ENCODE assay signal across 31 cellular contexts in the genomic region with DNA sequence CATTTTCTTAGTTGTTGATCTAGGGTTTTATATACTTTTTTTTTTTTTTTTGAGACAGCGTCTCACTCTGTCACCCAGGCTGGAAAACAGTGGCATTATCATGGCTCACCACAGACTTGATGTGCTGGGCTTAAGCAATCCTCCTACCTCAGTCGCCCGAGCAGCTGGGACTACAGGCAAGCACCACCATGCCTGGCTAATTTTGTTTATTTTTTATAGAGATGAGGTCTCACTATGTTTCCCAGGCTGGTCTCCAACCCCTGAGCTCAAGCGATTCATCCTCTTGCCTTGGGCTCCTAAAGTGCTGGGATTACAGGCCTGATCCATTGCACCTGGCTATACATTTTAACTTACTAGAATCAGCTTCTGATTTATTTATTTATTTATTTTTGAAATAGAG.
"Had no signal": no experiment of that assay in that cellular context is flagged by ENCODE, and none has a peak within 500 bp of the region (broad histone marks: within the 10 kb centered on the region; RNA-seq: fewer than 3 reads in every experiment).

No MANE protein-coding gene starts in this region.

- H3K27me3 ChIP-seq: body of pancreas, heart left ventricle had no signal

- H3K4me1 Mint-ChIP-seq: activated CD8-positive, alpha-beta memory T cell treated with anti-CD3 and anti-CD28 coated beads, Interleukin-2, amount 10 ng/mL, durations not matched to agents 7 days and 5 days; activated naive CD4-positive, alpha-beta T cell treated with anti-CD3 and anti-CD28 coated beads, Interleukin-2, amount 50 U/mL, for 24 hours had no signal

- H3K27ac Mint-ChIP-seq: activated CD8-positive, alpha-beta memory T cell treated with anti-CD3 and anti-CD28 coated beads, Interleukin-2, amount 10 ng/mL, durations not matched to agents 7 days and 5 days; activated CD8-positive, alpha-beta T cell treated with anti-CD3 and anti-CD28 coated beads for 36 hours; activated naive CD4-positive, alpha-beta T cell treated with anti-CD3 and anti-CD28 coated beads for 36 hours; activated naive CD4-positive, alpha-beta T cell treated with anti-CD3 and anti-CD28 coated beads, Interleukin-2, amount 50 U/mL, for 24 hours; activated naive CD8-positive, alpha-beta T cell treated with anti-CD3 and anti-CD28 coated beads for 36 hours; activated naive CD8-positive, alpha-beta T cell treated with anti-CD3 and anti-CD28 coated beads, Interleukin-2, amount 50 U/mL, for 24 hours; activated T-helper 1 cell treated with anti-CD3 and anti-CD28 coated beads, Interleukin-12 subunit alpha, Interleukin-12 subunit beta, Interleukin-2, Interleukin-4 antibody, amounts not matched to agents 30 ng/mL and 10 ng/mL and 1 ng/mL, durations not matched to agents 14 hours and 24 hours and 36 hours; activated T-helper 2 cell treated with anti-CD3 and anti-CD28 coated beads, Interferon-gamma antibody, Interleukin-2, Interleukin-4, amounts not matched to agents 10 μg/mL and 5 μg/mL and 100 μg/mL, durations not matched to agents 14 hours and 24 hours and 36 hours; dendritic cell treated with granulocyte-macrophage colony-stimulating factor and Interleukin-4, amounts not matched to agents 40 ng/mL and 50 ng/mL, for 4 days; endodermal cell had no signal

- H3K27me3 Mint-ChIP-seq: activated CD8-positive, alpha-beta T cell treated with anti-CD3 and anti-CD28 coated beads for 36 hours; activated naive CD8-positive, alpha-beta T cell treated with anti-CD3 and anti-CD28 coated beads for 36 hours had no signal

- H3K4me3 ChIP-seq: adrenal gland, body of pancreas, coronary artery, dorsolateral prefrontal cortex, gastrocnemius medialis, heart left ventricle had no signal

- H3K4me1 ChIP-seq: adrenal gland had no signal

- DNase-seq: activated CD4-positive, alpha-beta T cell treated with anti-CD3 and anti-CD28 coated beads for 48 hours; activated CD4-positive, alpha-beta T cell treated with anti-CD3 and anti-CD28 coated beads, Interleukin-2, amount 50 U/mL, for 1 hour; activated CD4-positive, alpha-beta T cell treated with anti-CD3 and anti-CD28 coated beads, Interleukin-2, amount 50 U/mL, for 48 hours; activated CD8-positive, alpha-beta memory T cell treated with anti-CD3 and anti-CD28 coated beads, Interleukin-2, amount 10 ng/mL, durations not matched to agents 7 days and 5 days; activated CD8-positive, alpha-beta memory T cell treated with anti-CD3 and anti-CD28 coated beads, Interleukin-2, amount 50 U/mL, for 4 hours; activated CD8-positive, alpha-beta T cell treated with anti-CD3 and anti-CD28 coated beads for 36 hours; activated effector memory CD4-positive, alpha-beta T cell treated with anti-CD3 and anti-CD28 coated beads, Interleukin-2, amount 50 U/mL, for 16 hours; activated naive CD4-positive, alpha-beta T cell treated with anti-CD3 and anti-CD28 coated beads for 36 hours; activated naive CD8-positive, alpha-beta T cell treated with anti-CD3 and anti-CD28 coated beads for 36 hours; activated naive CD8-positive, alpha-beta T cell treated with anti-CD3 and anti-CD28 coated beads, Interleukin-2, amount 50 U/mL, for 24 hours; activated T-cell treated with anti-CD3 and anti-CD28 coated beads, Interleukin-2, amount 50 U/mL, for 1 hour; activated T-cell treated with anti-CD3 and anti-CD28 coated beads, Interleukin-2, amount 50 U/mL, for 48 hours; amygdala; aorta; body of pancreas; central memory CD4-positive, alpha-beta T cell; cerebellar nuclear complex; dorsolateral prefrontal cortex; effector memory CD4-positive, alpha-beta T cell; endodermal cell; foreskin fibroblast; gastrocnemius medialis; glutamatergic neuron; heart left ventricle; T-helper 2 cell had no signal

- H3K4me3 Mint-ChIP-seq: activated CD8-positive, alpha-beta memory T cell treated with anti-CD3 and anti-CD28 coated beads, Interleukin-2, amount 10 ng/mL, durations not matched to agents 7 days and 5 days; activated CD8-positive, alpha-beta T cell treated with anti-CD3 and anti-CD28 coated beads for 36 hours; activated naive CD4-positive, alpha-beta T cell treated with anti-CD3 and anti-CD28 coated beads for 36 hours; activated naive CD4-positive, alpha-beta T cell treated with anti-CD3 and anti-CD28 coated beads, Interleukin-2, amount 50 U/mL, for 24 hours; activated naive CD8-positive, alpha-beta T cell treated with anti-CD3 and anti-CD28 coated beads for 36 hours; activated naive CD8-positive, alpha-beta T cell treated with anti-CD3 and anti-CD28 coated beads, Interleukin-2, amount 50 U/mL, for 24 hours; activated T-helper 1 cell treated with anti-CD3 and anti-CD28 coated beads, Interleukin-12 subunit alpha, Interleukin-12 subunit beta, Interleukin-2, Interleukin-4 antibody, amounts not matched to agents 30 ng/mL and 10 ng/mL and 1 ng/mL, durations not matched to agents 14 hours and 24 hours and 36 hours; dendritic cell treated with granulocyte-macrophage colony-stimulating factor and Interleukin-4, amounts not matched to agents 40 ng/mL and 50 ng/mL, for 4 days; endodermal cell had no signal

- H3K9me3 ChIP-seq: adrenal gland, body of pancreas, gastrocnemius medialis had no signal

- H3K36me3 Mint-ChIP-seq: activated CD8-positive, alpha-beta memory T cell treated with anti-CD3 and anti-CD28 coated beads, Interleukin-2, amount 10 ng/mL, durations not matched to agents 7 days and 5 days; activated naive CD4-positive, alpha-beta T cell treated with anti-CD3 and anti-CD28 coated beads, Interleukin-2, amount 50 U/mL, for 24 hours; activated naive CD8-positive, alpha-beta T cell treated with anti-CD3 and anti-CD28 coated beads for 36 hours had no signal

- H3K27ac ChIP-seq: adrenal gland, body of pancreas, coronary artery, dorsolateral prefrontal cortex, gastrocnemius medialis, heart left ventricle had no signal

- H3K9me3 Mint-ChIP-seq: activated naive CD4-positive, alpha-beta T cell treated with anti-CD3 and anti-CD28 coated beads, Interleukin-2, amount 50 U/mL, for 24 hours; activated naive CD8-positive, alpha-beta T cell treated with anti-CD3 and anti-CD28 coated beads, Interleukin-2, amount 50 U/mL, for 24 hours; dendritic cell treated with granulocyte-macrophage colony-stimulating factor and Interleukin-4, amounts not matched to agents 40 ng/mL and 50 ng/mL, for 4 days had no signal

- H3K36me3 ChIP-seq: adrenal gland, gastrocnemius medialis, heart left ventricle had no signal
